ENCODE assay signal across 22 cellular contexts in genomic region chr12:31772685-31773222, GRCh38. TPM values are rescaled to one million over a fixed set of nuclear protein-coding genes. Genes with fewer than 3 reads are reported as not detected.
A peak's percentile ranks its signal among the peaks of the same experiment; 100 is the strongest.
DNase-seq lines count a peak whose midpoint lies in the region; ATAC-seq and TF ChIP-seq lines count a peak whose summit lies in the region.
"Had no signal": no experiment of that assay in that cellular context is flagged by ENCODE, and none has a peak within 500 bp of the region (broad histone marks: within the 10 kb centered on the region; RNA-seq: fewer than 3 reads in every experiment).

No MANE protein-coding gene starts in this region.

- peak; percentile 51 for DNase-seq in GM23338 (ENCODE audit: low spot score)
- no peak for DNase-seq in PC-9
- peak; percentile 65 for DNase-seq in iPS-NIHi7 (ENCODE audit: extremely low spot score)
- no peak for DNase-seq in trophoblast cell
- DNase-seq in cerebellum (ENCODE audit: low spot score) = no peak
- no peak for DNase-seq in AG08395 (ENCODE audit: low spot score)
- DNase-seq in stimulated activated CD4-positive, alpha-beta T cell treated with anti-CD3 and anti-CD28 coated beads, Interleukin-2, amount 100 ng/mL, for 48 hours = no peak
- no peak for DNase-seq in foreskin fibroblast
- DNase-seq: activated CD4-positive, alpha-beta T cell treated with anti-CD3 and anti-CD28 coated beads, Interleukin-2, amount 10 ng/mL, durations not matched to agents 7 days and 5 days; activated CD8-positive, alpha-beta memory T cell treated with anti-CD3 and anti-CD28 coated beads, Interleukin-2, amount 50 U/mL, for 4 hours; COR-L47; heart right ventricle; IMR-90; MG63; NCI-H1436; NCI-H748 treated with DMSO at 0.1 percent for 48 hours; stimulated activated CD4-positive, alpha-beta T cell treated with anti-CD3 and anti-CD28 coated beads, Interleukin-2, amount 100 ng/mL, for 24 hours; T-cell; upper lobe of right lung had no signal

- POLR2A ChIA-PET in PC-9 (lab: Charles Lee; ENCODE audit: unreplicated experiment) = no interaction called here

- no peaks in the 10 kb centered on the region for H3K36me3 ChIP-seq in GM23338 (ENCODE audit: insufficient read depth)
- H3K36me3 ChIP-seq in PC-9 (ENCODE audit: low read depth) = no peaks in the 10 kb centered on the region
- peaks cover 0 to 1% of the 10 kb centered on the region in 2 experiments for H3K36me3 ChIP-seq in trophoblast cell (ENCODE audit: control insufficient read depth in 1 of 2, insufficient read depth in 2 of 2, low read length in 2 of 2)
- H3K36me3 ChIP-seq: heart right ventricle, MG63, prostate gland, upper lobe of right lung had no signal

- H3K36me3 Mint-ChIP-seq in GM23338 (ENCODE audit: low read depth) = peaks cover 10% of the 10 kb centered on the region; the same call in 2 of the 3 replicates
- H3K36me3 Mint-ChIP-seq: natural killer cell treated with Interleukin-12 subunit alpha and Interleukin-12 subunit beta and Interleukin-15 and Interleukin-18, amount 100 ng/mL, for 72 hours; T-cell had no signal

- intact Hi-C loops in PC-9 (cut with micrococcal nuclease; ENCODE audit: unreplicated experiment) = no loop called here

- no peak overlapping the region for H2AK5ac ChIP-seq in trophoblast cell (ENCODE audit: low read length)

- H2BK5ac ChIP-seq in trophoblast cell (ENCODE audit: low read depth, low read length, poor library complexity) = peak overlapping the region; percentile 72

- no peak overlapping the region for H3K18ac ChIP-seq in trophoblast cell (ENCODE audit: low read length)

- no peak overlapping the region for H3K4me3 Mint-ChIP-seq in GM23338
- H3K4me3 Mint-ChIP-seq: activated CD4-positive, alpha-beta T cell treated with anti-CD3 and anti-CD28 coated beads, Interleukin-2, amount 10 ng/mL, durations not matched to agents 7 days and 5 days; B cell; natural killer cell treated with Interleukin-12 subunit alpha and Interleukin-12 subunit beta and Interleukin-15 and Interleukin-18, amount 100 ng/mL, for 72 hours; T-cell had no signal

- no CpG with 5 or more reads among the region's 5 CpGs for WGBS in trophoblast cell (ENCODE audit: extremely low coverage, insufficient coverage, insufficient read length)

- CTCF ChIA-PET in PC-9 (lab: Charles Lee) = no interaction called here

- H3K79me1 ChIP-seq in trophoblast cell (ENCODE audit: low read length) = peaks cover 9% of the 10 kb centered on the region

- peaks cover 3% of the 10 kb centered on the region; the same call in 2 of the 3 replicates for H3K4me1 Mint-ChIP-seq in GM23338

- H4K20me1 ChIP-seq in GM23338 (replicated peaks; ENCODE audit: insufficient read depth) (no peaks in the 10 kb centered on the region), PC-9 (ENCODE audit: insufficient read depth) (no peaks in the 10 kb centered on the region)

- H2AFZ ChIP-seq in GM23338 = peak overlapping the region; percentile 49; the same call in 1 of the 2 replicates
- no peak overlapping the region for H2AFZ ChIP-seq in PC-9
- no peak overlapping the region for H2AFZ ChIP-seq in trophoblast cell (ENCODE audit: insufficient read depth, low read length, poor library complexity)

- H3K4me1 ChIP-seq in GM23338 (ENCODE audit: insufficient read depth) = no peaks in the 10 kb centered on the region; the same call in 1 of the 2 replicates
- H3K4me1 ChIP-seq in PC-9 (replicated peaks; ENCODE audit: insufficient read depth) = peaks cover 14% of the 10 kb centered on the region
- H3K4me1 ChIP-seq in trophoblast cell (ENCODE audit: control insufficient read depth in 1 of 2, insufficient read depth in 2 of 2, low read length in 2 of 2) = peaks cover 6 to 9% of the 10 kb centered on the region in 2 experiments
- H3K4me1 ChIP-seq: prostate gland, upper lobe of right lung had no signal

- no peak overlapping the region for H4K12ac ChIP-seq in trophoblast cell (ENCODE audit: low read depth, low read length)

- no peak overlapping the region for H3K9ac ChIP-seq in trophoblast cell (ENCODE audit: low read length)

- no peak overlapping the region for H3K23ac ChIP-seq in trophoblast cell (ENCODE audit: low read length)

- no peak overlapping the region for H3K4me3 ChIP-seq in GM23338
- H3K4me3 ChIP-seq in PC-9 = no peak overlapping the region
- H3K4me3 ChIP-seq in trophoblast cell (ENCODE audit: low read depth, low read length) = no peak overlapping the region
- no peak overlapping the region for H3K4me3 ChIP-seq in foreskin fibroblast (ENCODE audit: low read depth in 1 of 2, low read length in 2 of 2)
- H3K4me3 ChIP-seq: heart right ventricle, MG63, prostate gland, upper lobe of right lung had no signal

- peaks cover 6% of the 10 kb centered on the region for H3K27me3 Mint-ChIP-seq in GM23338 (ENCODE audit: insufficient read depth, low read depth, poor library complexity)
- H3K27me3 Mint-ChIP-seq: activated CD4-positive, alpha-beta T cell treated with anti-CD3 and anti-CD28 coated beads, Interleukin-2, amount 10 ng/mL, durations not matched to agents 7 days and 5 days; B cell; T-cell had no signal

- no peak overlapping the region for H2BK120ac ChIP-seq in trophoblast cell (ENCODE audit: insufficient read depth, low read length, poor library complexity)

- H3K27ac Mint-ChIP-seq in GM23338 = no peak overlapping the region
- H3K27ac Mint-ChIP-seq: activated CD4-positive, alpha-beta T cell treated with anti-CD3 and anti-CD28 coated beads, Interleukin-2, amount 10 ng/mL, durations not matched to agents 7 days and 5 days; natural killer cell treated with Interleukin-12 subunit alpha and Interleukin-12 subunit beta and Interleukin-15 and Interleukin-18, amount 100 ng/mL, for 72 hours had no signal

- no peak overlapping the region for H2BK12ac ChIP-seq in trophoblast cell (ENCODE audit: low read length)

- no peak overlapping the region for H4K8ac ChIP-seq in trophoblast cell (ENCODE audit: low read depth, low read length)

- H3K79me2 ChIP-seq in GM23338 (replicated peaks; ENCODE audit: insufficient read depth) (no peaks in the 10 kb centered on the region), PC-9 (ENCODE audit: low read depth) (no peaks in the 10 kb centered on the region), trophoblast cell (ENCODE audit: control insufficient read depth, insufficient read depth, low read length, poor library complexity) (no peaks in the 10 kb centered on the region)

- TF ChIP-seq CTCF in GM23338 (conservative IDR thresholded peaks at IDR 0.05; ENCODE audit: low read depth in 2 of 2) (peak; percentile 23 to 56), PC-9 (conservative IDR thresholded peaks at IDR 0.05) (no peak), foreskin fibroblast (IDR thresholded peaks at IDR 0.05; ENCODE audit: low read depth, low read length) (no peak)

- H3K4ac ChIP-seq in trophoblast cell (ENCODE audit: low read depth, low read length) = no peak overlapping the region

- H4K91ac ChIP-seq in trophoblast cell (ENCODE audit: low read depth, low read length) = peak overlapping the region; percentile 8

- peaks cover 23% of the 10 kb centered on the region for H3K9me3 Mint-ChIP-seq in GM23338
- H3K9me3 Mint-ChIP-seq: natural killer cell treated with Interleukin-12 subunit alpha and Interleukin-12 subunit beta and Interleukin-15 and Interleukin-18, amount 100 ng/mL, for 72 hours; T-cell had no signal

- no peaks in the 10 kb centered on the region for H3K27me3 ChIP-seq in GM23338 (ENCODE audit: insufficient read depth)
- H3K27me3 ChIP-seq in PC-9 (ENCODE audit: insufficient read depth, low read depth) = no peaks in the 10 kb centered on the region
- no peaks in the 10 kb centered on the region for H3K27me3 ChIP-seq in trophoblast cell (ENCODE audit: insufficient read depth, low read length)
- H3K27me3 ChIP-seq: heart right ventricle, upper lobe of right lung had no signal

- no peak overlapping the region for H3K14ac ChIP-seq in trophoblast cell (ENCODE audit: low read length)

- BruUV-seq in PC-9 (replicated peaks; lab: Mats Ljungman, UMichigan) = no TSS peak

- no peaks in the 10 kb centered on the region for H3K9me2 ChIP-seq in GM23338 (ENCODE audit: insufficient read depth)
- H3K9me2 ChIP-seq in PC-9 (ENCODE audit: insufficient read depth) = no peaks in the 10 kb centered on the region

- ATAC-seq in GM23338 = peak; percentile 83
- ATAC-seq: natural killer cell treated with Interleukin-12 subunit alpha and Interleukin-12 subunit beta and Interleukin-15 and Interleukin-18, amount 100 ng/mL, for 72 hours; T-cell had no signal

- no peak overlapping the region for H3K27ac ChIP-seq in GM23338 (ENCODE audit: low read depth)
- peak overlapping the region; percentile 8; the same call in 1 of the 2 replicates for H3K27ac ChIP-seq in PC-9
- H3K27ac ChIP-seq in trophoblast cell (ENCODE audit: low read depth, low read length) = peak overlapping the region; percentile 55
- H3K27ac ChIP-seq: prostate gland, upper lobe of right lung had no signal

- no peaks in the 10 kb centered on the region for H3K9me3 ChIP-seq in PC-9 (ENCODE audit: insufficient read depth, low read depth)
- H3K9me3 ChIP-seq in trophoblast cell (ENCODE audit: insufficient read depth, low read depth, low read length) = no peaks in the 10 kb centered on the region
- H3K9me3 ChIP-seq: MG63, prostate gland, upper lobe of right lung had no signal

- no peak overlapping the region for H3K4me2 ChIP-seq in GM23338
- H3K4me2 ChIP-seq in PC-9 = peak overlapping the region; percentile 5
- no peak overlapping the region for H3K4me2 ChIP-seq in trophoblast cell (ENCODE audit: low read length)

- H3F3A ChIP-seq in GM23338 (replicated peaks; ENCODE audit: low read depth) (no peaks in the 10 kb centered on the region), PC-9 (ENCODE audit: insufficient read depth, low read depth) (peaks cover 9% of the 10 kb centered on the region; the same call in 1 of the 2 replicates)

RNA-seq across cellular contexts. Expression of gene AMN1, which starts 43.9 kb away (rescaled TPM):
- 12.3 and 12.6 TPM in 2 replicates for total RNA-seq in GM23338 (2014; rRNA removed; shearing (Covaris generic))
- 14.1 and 17.7 TPM in 2 replicates for polyA plus RNA-seq in GM23338 (2016; fragmentation: Nextera tagmentation; extraction: Ambion mirVana)
- total RNA-seq in PC-9 (2021) (6.2 and 7.4 TPM in 2 replicates), cerebellum (40.0 TPM)
- 5.4 and 6.1 TPM in 2 replicates for polyA plus RNA-seq in trophoblast cell (2013)

Comparison
In these comparisons a context has a peak if more than half of its experiments do, and no peak if none do; other contexts are left out.
1. DNase-seq: peak in GM23338 (single experiment) and iPS-NIHi7 (single experiment); none in PC-9 (0 of 2), trophoblast cell (0 of 2), cerebellum (single experiment), AG08395 (single experiment), stimulated activated CD4-positive, alpha-beta T cell treated with anti-CD3 and anti-CD28 coated beads, Interleukin-2, amount 100 ng/mL, for 48 hours (0 of 2) and foreskin fibroblast (0 of 2).
2. CTCF ChIP-seq: peak in GM23338 (2 of 2); none in PC-9 (single experiment) and foreskin fibroblast (single experiment).